ENCODE assay signal across 1 cellular context in the genomic region with DNA sequence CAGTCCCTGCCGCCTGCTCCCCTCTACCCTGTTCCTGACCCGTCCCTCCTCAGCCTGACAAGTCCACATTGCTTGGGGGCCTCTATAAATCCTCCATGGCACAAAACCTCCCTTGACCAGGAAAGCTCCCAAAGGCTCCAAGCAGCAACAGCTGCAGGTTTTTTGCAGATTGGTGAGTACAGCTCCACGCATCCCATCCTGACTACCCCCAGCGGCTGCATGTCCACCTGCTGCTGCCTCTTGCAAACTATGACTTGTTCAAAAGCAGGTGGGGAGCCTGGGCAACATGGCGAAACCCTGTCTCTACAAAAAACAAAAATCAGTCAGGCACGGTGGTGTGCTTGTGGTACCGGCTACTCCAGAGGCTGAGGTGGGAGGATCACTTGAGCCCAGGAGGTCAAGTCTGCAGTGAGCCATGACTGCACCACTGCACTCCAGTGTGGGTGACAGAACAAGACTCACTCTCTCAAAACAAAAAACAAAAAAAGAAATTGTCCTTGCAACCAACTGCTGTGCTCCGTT.
TF ChIP-seq lines count a peak whose summit lies in the region.

No MANE protein-coding gene starts in this region.

TF ChIP-seq in WTC11, 78 proteins besides CTCF, POLR2A, EP300 and RAD21 (continued from another document):
- TF ChIP-seq, protein P1, sequence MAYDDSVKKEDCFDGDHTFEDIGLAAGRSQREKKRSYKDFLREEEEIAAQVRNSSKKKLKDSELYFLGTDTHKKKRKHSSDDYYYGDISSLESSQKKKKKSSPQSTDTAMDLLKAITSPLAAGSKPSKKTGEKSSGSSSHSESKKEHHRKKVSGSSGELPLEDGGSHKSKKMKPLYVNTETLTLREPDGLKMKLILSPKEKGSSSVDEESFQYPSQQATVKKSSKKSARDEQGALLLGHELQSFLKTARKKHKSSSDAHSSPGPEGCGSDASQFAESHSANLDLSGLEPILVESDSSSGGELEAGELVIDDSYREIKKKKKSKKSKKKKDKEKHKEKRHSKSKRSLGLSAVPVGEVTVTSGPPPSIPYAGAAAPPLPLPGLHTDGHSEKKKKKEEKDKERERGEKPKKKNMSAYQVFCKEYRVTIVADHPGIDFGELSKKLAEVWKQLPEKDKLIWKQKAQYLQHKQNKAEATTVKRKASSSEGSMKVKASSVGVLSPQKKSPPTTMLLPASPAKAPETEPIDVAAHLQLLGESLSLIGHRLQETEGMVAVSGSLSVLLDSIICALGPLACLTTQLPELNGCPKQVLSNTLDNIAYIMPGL (CRISPR knock-in tag; IDR thresholded peaks at IDR 0.05) = no peak
- TF ChIP-seq ZBTB21 (CRISPR knock-in tag; IDR thresholded peaks at IDR 0.05; ENCODE audit: borderline replicate concordance) (no peak), ZNF121 (CRISPR knock-in tag; IDR thresholded peaks at IDR 0.05) (no peak)
